8 cellular contexts compared by ENCODE assay signal in genomic region chr11:96045622-96046456, GRCh38.
DNase-seq lines count a peak whose midpoint lies in the region; ATAC-seq, FAIRE-seq and TF ChIP-seq lines count a peak whose summit lies in the region.

No MANE protein-coding gene starts in this region.

- H3K27ac Mint-ChIP-seq in stimulated activated naive B cell treated with anti-CD40 and anti-IgM and Interleukin-4, amounts not matched to agents 10 μg/mL and 1 μg/mL and 100 μg/mL, for 72 hours = peak overlapping the region; percentile 31

- peak in 1 of 2 donors; percentile 45 for ATAC-seq in stimulated activated naive B cell treated with anti-CD40 and anti-IgM and Interleukin-4, amounts not matched to agents 10 μg/mL and 1 μg/mL and 100 μg/mL, for 72 hours (replicated peaks)
- ATAC-seq in GM21390 (IDR thresholded peaks at IDR 0.05; ENCODE audit: unreplicated experiment) (no peak), GM21619 (IDR thresholded peaks at IDR 0.05; ENCODE audit: unreplicated experiment) (no peak)

- peak; percentile 60 for DNase-seq in NCI-H2081 treated with DMSO at 0.1 percent for 48 hours (lab: John Stamatoyannopoulos, UW)
- peak; percentile 69 to 92 for DNase-seq in cardiac fibroblast (ENCODE audit: low read depth in 2 of 2)
- no peak for DNase-seq in keratinocyte (ENCODE audit: low read depth, low spot score)
- DNase-seq in stimulated activated naive B cell treated with anti-CD40 and anti-IgM and Interleukin-4, amounts not matched to agents 10 μg/mL and 1 μg/mL and 100 μg/mL, for 72 hours = no peak
- DNase-seq in ureter (ENCODE audit: low spot score) = no peak
- DNase-seq in UCSD-AML1 (lab: John Stamatoyannopoulos, UW; ENCODE audit: unreplicated experiment) = no peak

- no peaks in the 10 kb centered on the region for H3K27me3 Mint-ChIP-seq in stimulated activated naive B cell treated with anti-CD40 and anti-IgM and Interleukin-4, amounts not matched to agents 10 μg/mL and 1 μg/mL and 100 μg/mL, for 72 hours

- H3K4me3 ChIP-seq in cardiac fibroblast (replicated peaks in 1 of 2; ENCODE audit: low read depth in 2 of 2, low read length in 2 of 2) (no peak overlapping the region), keratinocyte (ENCODE audit: control insufficient read depth in 2 of 3, extremely low read depth in 1 of 3, insufficient read depth in 2 of 3, low read depth in 1 of 3, low read length in 3 of 3) (no peak overlapping the region)

- dilution Hi-C loops in keratinocyte (cut with MboI; ENCODE audit: extremely low pct_ligation_motif_present, low sequenced_read_pairs) = no loop called here

- H3K27ac ChIP-seq in keratinocyte (ENCODE audit: control insufficient read depth, insufficient read depth, low read length) = no peak overlapping the region

- no peak overlapping the region for H3K4me2 ChIP-seq in keratinocyte (ENCODE audit: control insufficient read depth, extremely low read depth, insufficient read depth, low read depth, low read length)

- H3K9me1 ChIP-seq in keratinocyte (ENCODE audit: control insufficient read depth, extremely low read depth, insufficient read depth, low read length) = peaks cover 2% of the 10 kb centered on the region

- FAIRE-seq in keratinocyte (lab: Jason Lieb, UNC) = no peak

- peak overlapping the region; percentile 16 for H3K9ac ChIP-seq in keratinocyte (ENCODE audit: control insufficient read depth, extremely low read depth, insufficient read depth, low read length)

- H3K4me1 Mint-ChIP-seq in stimulated activated naive B cell treated with anti-CD40 and anti-IgM and Interleukin-4, amounts not matched to agents 10 μg/mL and 1 μg/mL and 100 μg/mL, for 72 hours = peaks cover 14 to 24% of the 10 kb centered on the region in 2 donors

- H3K4me1 ChIP-seq in keratinocyte (ENCODE audit: control insufficient read depth, extremely low read depth, insufficient read depth, low read length) = no peaks in the 10 kb centered on the region

- peak overlapping the region; percentile 44 for H2AFZ ChIP-seq in keratinocyte (ENCODE audit: control insufficient read depth, low read length)

- no peaks in the 10 kb centered on the region for H3K9me3 Mint-ChIP-seq in stimulated activated naive B cell treated with anti-CD40 and anti-IgM and Interleukin-4, amounts not matched to agents 10 μg/mL and 1 μg/mL and 100 μg/mL, for 72 hours

- H3K36me3 ChIP-seq in keratinocyte (ENCODE audit: control insufficient read depth in 2 of 2, extremely low read depth in 1 of 2, insufficient read depth in 2 of 2, low read length in 2 of 2) = no peaks in the 10 kb centered on the region

- no peaks in the 10 kb centered on the region for H3K27me3 ChIP-seq in keratinocyte (ENCODE audit: control insufficient read depth, extremely low read depth, insufficient read depth, low read length)

- no peaks in the 10 kb centered on the region for H4K20me1 ChIP-seq in keratinocyte (ENCODE audit: control insufficient read depth, extremely low read depth, insufficient read depth, low read length)

- H3K4me3 Mint-ChIP-seq in stimulated activated naive B cell treated with anti-CD40 and anti-IgM and Interleukin-4, amounts not matched to agents 10 μg/mL and 1 μg/mL and 100 μg/mL, for 72 hours = peak overlapping the region in 1 of 2 donors; percentile 29

- TF ChIP-seq CTCF in cardiac fibroblast (IDR thresholded peaks at IDR 0.05; ENCODE audit: low read depth, low read length) (peak; percentile 26), keratinocyte (optimal IDR thresholded peaks at IDR 0.05 in 1 of 3, IDR thresholded peaks at IDR 0.05 in 1 of 3, conservative IDR thresholded peaks at IDR 0.05 in 1 of 3; ENCODE audit: extremely low read depth in 1 of 3, insufficient read depth in 2 of 3, low read length in 3 of 3) (peak in 2 of 3 experiments; percentile 37 to 49)

- peaks cover 16 to 21% of the 10 kb centered on the region in 2 donors for H3K36me3 Mint-ChIP-seq in stimulated activated naive B cell treated with anti-CD40 and anti-IgM and Interleukin-4, amounts not matched to agents 10 μg/mL and 1 μg/mL and 100 μg/mL, for 72 hours

- H3K9me3 ChIP-seq in keratinocyte (ENCODE audit: control insufficient read depth, low read depth, low read length) = no peaks in the 10 kb centered on the region

- no peaks in the 10 kb centered on the region for H3K79me2 ChIP-seq in keratinocyte (ENCODE audit: control insufficient read depth, insufficient read depth, low read length)

Comparison
In these comparisons a context has a peak if more than half of its experiments do, and no peak if none do; other contexts are left out.
1. DNase-seq: peak in NCI-H2081 treated with DMSO at 0.1 percent for 48 hours (single experiment) and cardiac fibroblast (2 of 2); none in keratinocyte (single experiment), stimulated activated naive B cell treated with anti-CD40 and anti-IgM and Interleukin-4, amounts not matched to agents 10 μg/mL and 1 μg/mL and 100 μg/mL, for 72 hours (single experiment), ureter (single experiment) and UCSD-AML1 (single experiment).